ENCODE assay signal across 8 cellular contexts in genomic region chr16:66830422-66831404, GRCh38. TPM values are rescaled to one million over a fixed set of nuclear protein-coding genes. Genes with fewer than 3 reads are reported as not detected.
DNase-seq lines count a peak whose midpoint lies in the region; ATAC-seq and TF ChIP-seq lines count a peak whose summit lies in the region.

Gene NAE1 (minus strand): TSS chr16:66830976. CDS start chr16:66830899, 77 bp downstream.

- intact Hi-C loops in Right ventricle myocardium superior (cut with DNase I) = loop anchor here (5.0 kb wide), 1 partner anchor 37 kb away; no protein-coding TSS in a partner anchor

- TF ChIP-seq CTCF in GM12801 (IDR thresholded peaks at IDR 0.05; ENCODE audit: extremely low read depth, insufficient read length) (peak; percentile 76), parathyroid adenoma (IDR thresholded peaks at IDR 0.05) (peak; percentile 99), tibial nerve (IDR thresholded peaks at IDR 0.05) (peak; percentile 96 to 99 (median 98))

- no peaks in the 10 kb centered on the region for H3K27me3 Mint-ChIP-seq in activated naive CD8-positive, alpha-beta T cell treated with anti-CD3 and anti-CD28 coated beads for 36 hours

- peak in 1 of 2 donors; percentile 94 for TF ChIP-seq EP300 in tibial nerve (IDR thresholded peaks at IDR 0.05)

- H3K9ac ChIP-seq in parathyroid adenoma = peak within 1 kb of the TSS; percentile 85

- H3K79me2 ChIP-seq in parathyroid adenoma = peaks cover 20% of the 10 kb centered on the region

- TF ChIP-seq POLR2A in tibial nerve (IDR thresholded peaks at IDR 0.05) = peak; percentile 52 to 86

- H3K4me2 ChIP-seq in parathyroid adenoma (ENCODE audit: low read length) = peak within 1 kb of the TSS; percentile 34

- no peaks in the 10 kb centered on the region for H3K9me3 ChIP-seq in parathyroid adenoma (ENCODE audit: control insufficient read depth, low read length)
- no peaks in the 10 kb centered on the region for H3K9me3 ChIP-seq in tibial nerve

- peak within 1 kb of the TSS; percentile 73 for H3K4me3 Mint-ChIP-seq in activated naive CD8-positive, alpha-beta T cell treated with anti-CD3 and anti-CD28 coated beads for 36 hours

- DNase-seq in NCI-H1092 (lab: John Stamatoyannopoulos, UW) = peak; percentile 87
- peak; percentile 88 for DNase-seq in SKM-1 treated with dmso at 0.1 percent for 144 hours (lab: John Stamatoyannopoulos, UW; ENCODE audit: unreplicated experiment)
- DNase-seq in activated naive CD8-positive, alpha-beta T cell treated with anti-CD3 and anti-CD28 coated beads for 36 hours = peak; percentile 94
- peak; percentile 93 for DNase-seq in Right ventricle myocardium superior
- DNase-seq in tibial nerve (ENCODE audit: low spot score in 2 of 2) = peak; percentile 65 to 69

- WGBS in tibial nerve, 2 donors = 1% methylated on average over 34 of the region's 84 CpGs

- H3K4me3 ChIP-seq in parathyroid adenoma (ENCODE audit: low read depth, low read length) = peak within 1 kb of the TSS; percentile 75
- H3K4me3 ChIP-seq in tibial nerve = peak within 1 kb of the TSS; percentile 76 to 86 (median 80)

- peak within 1 kb of the TSS; percentile 91 for H2AFZ ChIP-seq in parathyroid adenoma

- peaks cover 26% of the 10 kb centered on the region for H3K4me1 Mint-ChIP-seq in activated naive CD8-positive, alpha-beta T cell treated with anti-CD3 and anti-CD28 coated beads for 36 hours

- peaks cover 17% of the 10 kb centered on the region for H3K36me3 Mint-ChIP-seq in activated naive CD8-positive, alpha-beta T cell treated with anti-CD3 and anti-CD28 coated beads for 36 hours

- no peaks in the 10 kb centered on the region for H3K27me3 ChIP-seq in parathyroid adenoma (ENCODE audit: control insufficient read depth, insufficient read depth, low read length)
- H3K27me3 ChIP-seq in tibial nerve = no peaks in the 10 kb centered on the region

- H3K4me1 ChIP-seq in parathyroid adenoma (peaks cover 14% of the 10 kb centered on the region), tibial nerve (peaks cover 0 to 25% (median 12%) of the 10 kb centered on the region in 4 donors)

- peak within 1 kb of the TSS; percentile 72 for H3K27ac ChIP-seq in parathyroid adenoma
- H3K27ac ChIP-seq in tibial nerve = peak within 1 kb of the TSS; percentile 75 to 92 (median 86)

- H3K36me3 ChIP-seq in parathyroid adenoma (ENCODE audit: control insufficient read depth, insufficient read depth, low read length) = no peaks in the 10 kb centered on the region
- peaks cover 0 to 20% (median 0%) of the 10 kb centered on the region in 3 donors for H3K36me3 ChIP-seq in tibial nerve

- no peaks in the 10 kb centered on the region for H3K9me3 Mint-ChIP-seq in activated naive CD8-positive, alpha-beta T cell treated with anti-CD3 and anti-CD28 coated beads for 36 hours

- H3K27ac Mint-ChIP-seq in activated naive CD8-positive, alpha-beta T cell treated with anti-CD3 and anti-CD28 coated beads for 36 hours = peak within 1 kb of the TSS; percentile 65

- ATAC-seq in HG02610 (IDR thresholded peaks at IDR 0.05; ENCODE audit: unreplicated experiment) (peak; percentile 90), Right ventricle myocardium superior (ENCODE audit: poor library complexity) (peak; percentile 99)

RNA-seq across cellular contexts. Expression of gene NAE1, which starts in this region (rescaled TPM):
- total RNA-seq in activated naive CD8-positive, alpha-beta T cell treated with anti-CD3 and anti-CD28 coated beads for 36 hours = 100 to 1,000 TPM; 118 to 121 TPM
- total RNA-seq in Right ventricle myocardium superior = 31.4 TPM
- total RNA-seq in tibial nerve = 10 to 100 TPM; 29.4 to 45.7 (median 34.6) TPM

Comparison
In these comparisons a context has a peak if more than half of its experiments do, and no peak if none do; other contexts are left out.
1. Peak in every context shown above with its lines: DNase-seq, ATAC-seq, H3K4me3 ChIP-seq and H3K27ac ChIP-seq.